Comparison of ENCODE assay signal across 1 cellular context in the genomic region with DNA sequence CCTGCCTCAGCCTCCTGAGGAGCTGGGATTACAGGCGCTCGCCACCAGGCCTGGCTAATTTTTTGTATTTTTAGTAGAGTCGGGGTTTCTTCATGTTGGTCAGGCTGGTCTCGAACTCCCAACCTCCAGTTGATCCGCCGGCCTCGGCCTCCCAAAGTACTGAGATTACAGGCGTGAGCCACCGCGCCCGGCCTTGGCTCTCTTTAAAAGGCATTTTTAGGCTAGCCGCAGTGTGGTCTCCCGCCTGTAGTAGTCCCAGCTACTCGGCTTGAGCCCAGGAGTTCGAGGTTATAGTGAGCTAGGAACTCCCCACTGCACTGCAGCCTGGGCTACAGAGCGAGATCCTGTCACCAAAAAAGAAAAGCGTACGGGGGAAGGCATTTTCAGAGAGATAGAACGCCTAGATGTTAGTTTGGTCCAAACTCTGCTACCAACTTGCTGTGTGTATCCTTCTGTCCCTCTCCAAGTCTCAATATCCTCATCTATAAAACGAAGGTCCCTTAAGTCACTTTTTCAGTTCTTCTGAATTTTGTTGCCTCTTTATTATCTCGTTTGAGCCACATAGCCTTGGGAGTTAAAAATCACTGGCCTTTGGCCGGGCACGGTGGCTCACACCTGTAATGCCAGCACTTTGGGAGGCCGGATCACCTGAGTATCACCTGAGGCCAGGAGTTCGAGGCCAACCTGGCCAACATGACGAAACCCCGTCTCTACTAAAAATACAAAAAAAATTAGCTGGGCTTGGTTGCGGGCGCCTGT.
TF ChIP-seq lines count a peak whose summit lies in the region.

No MANE protein-coding gene starts in this region.

TF ChIP-seq in K562, 482 proteins besides CTCF, POLR2A, EP300 and RAD21 (continued from another document and continues in another):
- TF ChIP-seq CTCFL (IDR thresholded peaks at IDR 0.05; ENCODE audit: borderline replicate concordance, insufficient read depth, low read depth, low read length, poor library complexity, severe bottlenecking) (no peak), THAP12 (CRISPR knock-in tag; IDR thresholded peaks at IDR 0.05) (no peak), SRSF7 (optimal IDR thresholded peaks at IDR 0.05; ENCODE audit: low read depth, low read length) (no peak), ZNF766 (CRISPR knock-in tag; conservative IDR thresholded peaks at IDR 0.05) (no peak; the same call in 1 of the 2 replicates), ZFX (CRISPR knock-in tag; IDR thresholded peaks at IDR 0.05) (no peak), ZBTB34 (CRISPR knock-in tag; IDR thresholded peaks at IDR 0.05) (no peak), DPF2 (IDR thresholded peaks at IDR 0.05) (no peak; the same call in 1 of the 2 replicates), PML (IDR thresholded peaks at IDR 0.05; ENCODE audit: low read length) (no peak), MAFG (tag; conservative IDR thresholded peaks at IDR 0.05) (no peak), SMARCA5 (IDR thresholded peaks at IDR 0.05) (peak; percentile 81), FOXJ2 (tag; IDR thresholded peaks at IDR 0.05) (no peak), ZNF740 (CRISPR knock-in tag; IDR thresholded peaks at IDR 0.05) (0 out of 2 replicates have a peak, but pooled peaks have one; percentile 35), ZNF740 (tag; IDR thresholded peaks at IDR 0.05) (0 out of 4 replicates have a peak, but pooled peaks of 1 of the 2 experiments have one; percentile 28), ZC3H4 (CRISPR knock-in tag; IDR thresholded peaks at IDR 0.05; ENCODE audit: borderline replicate concordance) (0 out of 2 replicates have a peak, but pooled peaks have one; percentile 19), RAD51 (IDR thresholded peaks at IDR 0.05; ENCODE audit: borderline replicate concordance, low read depth) (no peak), WHSC1 (IDR thresholded peaks at IDR 0.05; ENCODE audit: low read length) (no peak), SREBF1 (IDR thresholded peaks at IDR 0.05; ENCODE audit: borderline replicate concordance, low read depth, low read length) (no peak), RBFOX2 (IDR thresholded peaks at IDR 0.05; ENCODE audit: low read depth, low read length) (peak; percentile 7; the same call in 1 of the 2 replicates), IRF2 (CRISPR knock-in tag; IDR thresholded peaks at IDR 0.05) (no peak), HMG20A (CRISPR knock-in tag; conservative IDR thresholded peaks at IDR 0.05) (no peak), TAF9B (IDR thresholded peaks at IDR 0.05; ENCODE audit: partially characterized antibody) (no peak), SIN3B (IDR thresholded peaks at IDR 0.05; ENCODE audit: low read depth) (no peak; the same call in 1 of the 2 replicates), ZNF77 (CRISPR knock-in tag; IDR thresholded peaks at IDR 0.05) (no peak), RBM25 (IDR thresholded peaks at IDR 0.05; ENCODE audit: low read depth, low read length, severe bottlenecking) (no peak), RB1 (IDR thresholded peaks at IDR 0.05; ENCODE audit: low read depth) (no peak), ZNF212 (CRISPR knock-in tag; IDR thresholded peaks at IDR 0.05) (no peak), ZFP36 (IDR thresholded peaks at IDR 0.05; ENCODE audit: low read depth, low read length, partially characterized antibody) (no peak), ZFPM2 (CRISPR knock-in tag; IDR thresholded peaks at IDR 0.05) (0 out of 2 replicates have a peak, but pooled peaks have one; percentile 17), CBX1 (IDR thresholded peaks at IDR 0.05; ENCODE audit: low read depth) (no peak), NFYB (IDR thresholded peaks at IDR 0.05; ENCODE audit: extremely low read depth, insufficient read length) (no peak), NEUROD1 (IDR thresholded peaks at IDR 0.05; ENCODE audit: borderline replicate concordance, low read depth, low read length, partially characterized antibody) (no peak), POLR3G (IDR thresholded peaks at IDR 0.05; ENCODE audit: extremely low read depth, insufficient read length, insufficient replicate concordance) (no peak), CHD2 (IDR thresholded peaks at IDR 0.05; ENCODE audit: low read depth, low read length) (no peak), NFIX (CRISPR knock-in tag; IDR thresholded peaks at IDR 0.05; ENCODE audit: low read depth) (no peak), PHTF2 (CRISPR knock-in tag; IDR thresholded peaks at IDR 0.05) (no peak), ZNF507 (tag; conservative IDR thresholded peaks at IDR 0.05) (no peak), SIN3A (IDR thresholded peaks at IDR 0.05; ENCODE audit: borderline replicate concordance in 2 of 2, control insufficient read depth in 1 of 2, low read depth in 2 of 2, low read length in 2 of 2) (no peak)
- TF ChIP-seq, protein P1, sequence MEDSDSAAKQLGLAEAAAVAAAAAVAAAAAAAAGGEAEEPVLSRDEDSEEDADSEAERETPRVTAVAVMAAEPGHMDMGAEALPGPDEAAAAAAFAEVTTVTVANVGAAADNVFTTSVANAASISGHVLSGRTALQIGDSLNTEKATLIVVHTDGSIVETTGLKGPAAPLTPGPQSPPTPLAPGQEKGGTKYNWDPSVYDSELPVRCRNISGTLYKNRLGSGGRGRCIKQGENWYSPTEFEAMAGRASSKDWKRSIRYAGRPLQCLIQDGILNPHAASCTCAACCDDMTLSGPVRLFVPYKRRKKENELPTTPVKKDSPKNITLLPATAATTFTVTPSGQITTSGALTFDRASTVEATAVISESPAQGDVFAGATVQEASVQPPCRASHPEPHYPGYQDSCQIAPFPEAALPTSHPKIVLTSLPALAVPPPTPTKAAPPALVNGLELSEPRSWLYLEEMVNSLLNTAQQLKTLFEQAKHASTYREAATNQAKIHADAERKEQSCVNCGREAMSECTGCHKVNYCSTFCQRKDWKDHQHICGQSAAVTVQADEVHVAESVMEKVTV (CRISPR knock-in tag; IDR thresholded peaks at IDR 0.05), result no peak
- TF ChIP-seq, protein P2, sequence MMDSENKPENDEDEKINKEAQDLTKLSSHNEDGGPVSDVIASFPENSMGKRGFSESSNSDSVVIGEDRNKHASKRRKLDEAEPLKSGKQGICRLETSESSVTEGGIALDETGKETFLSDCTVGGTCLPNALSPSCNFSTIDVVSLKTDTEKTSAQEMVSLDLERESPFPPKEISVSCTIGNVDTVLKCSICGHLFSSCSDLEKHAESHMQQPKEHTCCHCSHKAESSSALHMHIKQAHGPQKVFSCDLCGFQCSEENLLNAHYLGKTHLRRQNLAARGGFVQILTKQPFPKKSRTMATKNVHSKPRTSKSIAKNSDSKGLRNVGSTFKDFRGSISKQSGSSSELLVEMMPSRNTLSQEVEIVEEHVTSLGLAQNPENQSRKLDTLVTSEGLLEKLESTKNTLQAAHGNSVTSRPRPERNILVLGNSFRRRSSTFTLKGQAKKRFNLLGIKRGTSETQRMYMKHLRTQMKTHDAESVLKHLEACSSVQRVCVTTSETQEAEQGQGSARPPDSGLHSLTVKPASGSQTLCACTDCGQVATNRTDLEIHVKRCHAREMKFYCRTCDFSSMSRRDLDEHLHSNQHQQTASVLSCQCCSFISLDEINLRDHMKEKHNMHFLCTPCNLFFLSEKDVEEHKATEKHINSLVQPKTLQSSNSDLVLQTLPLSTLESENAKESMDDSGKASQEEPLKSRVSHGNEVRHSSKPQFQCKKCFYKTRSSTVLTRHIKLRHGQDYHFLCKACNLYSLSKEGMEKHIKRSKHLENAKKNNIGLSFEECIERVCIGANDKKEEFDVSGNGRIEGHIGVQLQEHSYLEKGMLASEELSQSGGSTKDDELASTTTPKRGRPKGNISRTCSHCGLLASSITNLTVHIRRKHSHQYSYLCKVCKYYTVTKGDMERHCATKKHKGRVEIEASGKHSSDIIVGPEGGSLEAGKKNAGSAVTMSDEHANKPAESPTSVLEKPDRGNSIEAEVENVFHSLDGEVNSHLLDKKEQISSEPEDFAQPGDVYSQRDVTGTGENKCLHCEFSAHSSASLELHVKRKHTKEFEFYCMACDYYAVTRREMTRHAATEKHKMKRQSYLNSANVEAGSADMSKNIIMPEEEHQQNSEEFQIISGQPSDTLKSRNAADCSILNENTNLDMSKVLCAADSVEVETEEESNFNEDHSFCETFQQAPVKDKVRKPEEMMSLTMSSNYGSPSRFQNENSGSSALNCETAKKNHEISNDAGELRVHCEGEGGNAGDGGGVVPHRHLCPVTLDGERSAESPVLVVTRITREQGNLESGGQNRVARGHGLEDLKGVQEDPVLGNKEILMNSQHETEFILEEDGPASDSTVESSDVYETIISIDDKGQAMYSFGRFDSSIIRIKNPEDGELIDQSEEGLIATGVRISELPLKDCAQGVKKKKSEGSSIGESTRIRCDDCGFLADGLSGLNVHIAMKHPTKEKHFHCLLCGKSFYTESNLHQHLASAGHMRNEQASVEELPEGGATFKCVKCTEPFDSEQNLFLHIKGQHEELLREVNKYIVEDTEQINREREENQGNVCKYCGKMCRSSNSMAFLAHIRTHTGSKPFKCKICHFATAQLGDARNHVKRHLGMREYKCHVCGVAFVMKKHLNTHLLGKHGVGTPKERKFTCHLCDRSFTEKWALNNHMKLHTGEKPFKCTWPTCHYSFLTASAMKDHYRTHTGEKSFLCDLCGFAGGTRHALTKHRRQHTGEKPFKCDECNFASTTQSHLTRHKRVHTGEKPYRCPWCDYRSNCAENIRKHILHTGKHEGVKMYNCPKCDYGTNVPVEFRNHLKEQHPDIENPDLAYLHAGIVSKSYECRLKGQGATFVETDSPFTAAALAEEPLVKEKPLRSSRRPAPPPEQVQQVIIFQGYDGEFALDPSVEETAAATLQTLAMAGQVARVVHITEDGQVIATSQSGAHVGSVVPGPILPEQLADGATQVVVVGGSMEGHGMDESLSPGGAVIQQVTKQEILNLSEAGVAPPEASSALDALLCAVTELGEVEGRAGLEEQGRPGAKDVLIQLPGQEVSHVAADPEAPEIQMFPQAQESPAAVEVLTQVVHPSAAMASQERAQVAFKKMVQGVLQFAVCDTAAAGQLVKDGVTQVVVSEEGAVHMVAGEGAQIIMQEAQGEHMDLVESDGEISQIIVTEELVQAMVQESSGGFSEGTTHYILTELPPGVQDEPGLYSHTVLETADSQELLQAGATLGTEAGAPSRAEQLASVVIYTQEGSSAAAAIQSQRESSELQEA (IDR thresholded peaks at IDR 0.05; ENCODE audit: low read depth), result no peak
- TF ChIP-seq, protein P3, sequence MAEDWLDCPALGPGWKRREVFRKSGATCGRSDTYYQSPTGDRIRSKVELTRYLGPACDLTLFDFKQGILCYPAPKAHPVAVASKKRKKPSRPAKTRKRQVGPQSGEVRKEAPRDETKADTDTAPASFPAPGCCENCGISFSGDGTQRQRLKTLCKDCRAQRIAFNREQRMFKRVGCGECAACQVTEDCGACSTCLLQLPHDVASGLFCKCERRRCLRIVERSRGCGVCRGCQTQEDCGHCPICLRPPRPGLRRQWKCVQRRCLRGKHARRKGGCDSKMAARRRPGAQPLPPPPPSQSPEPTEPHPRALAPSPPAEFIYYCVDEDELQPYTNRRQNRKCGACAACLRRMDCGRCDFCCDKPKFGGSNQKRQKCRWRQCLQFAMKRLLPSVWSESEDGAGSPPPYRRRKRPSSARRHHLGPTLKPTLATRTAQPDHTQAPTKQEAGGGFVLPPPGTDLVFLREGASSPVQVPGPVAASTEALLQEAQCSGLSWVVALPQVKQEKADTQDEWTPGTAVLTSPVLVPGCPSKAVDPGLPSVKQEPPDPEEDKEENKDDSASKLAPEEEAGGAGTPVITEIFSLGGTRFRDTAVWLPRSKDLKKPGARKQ (CRISPR knock-in tag; IDR thresholded peaks at IDR 0.05), result no peak
